Comparison of ENCODE assay signal across 1 cellular context in the genomic region with DNA sequence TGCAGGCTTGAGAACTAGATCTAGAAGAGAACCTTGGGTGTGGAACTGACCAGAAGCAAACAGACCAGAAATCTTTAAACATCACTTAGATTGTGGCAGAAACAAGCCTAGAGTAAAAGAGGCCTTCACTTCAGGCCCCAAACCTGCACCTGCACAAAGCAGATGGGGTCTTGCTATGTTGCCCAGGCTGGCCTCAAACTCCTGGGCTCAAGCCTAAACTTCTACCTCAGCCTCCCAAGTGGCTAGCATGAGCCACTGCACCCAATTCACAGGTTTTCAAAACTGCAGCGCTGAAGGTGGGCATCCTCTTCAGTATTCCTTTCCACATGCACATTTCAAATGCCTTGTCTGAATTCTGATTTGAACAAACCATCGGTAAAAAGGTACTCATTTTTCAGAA.
TF ChIP-seq lines count a peak whose summit lies in the region.

No MANE protein-coding gene starts in this region.

TF ChIP-seq in SK-N-SH, 30 proteins besides CTCF, POLR2A, EP300 and RAD21:
- TF ChIP-seq, protein P1, sequence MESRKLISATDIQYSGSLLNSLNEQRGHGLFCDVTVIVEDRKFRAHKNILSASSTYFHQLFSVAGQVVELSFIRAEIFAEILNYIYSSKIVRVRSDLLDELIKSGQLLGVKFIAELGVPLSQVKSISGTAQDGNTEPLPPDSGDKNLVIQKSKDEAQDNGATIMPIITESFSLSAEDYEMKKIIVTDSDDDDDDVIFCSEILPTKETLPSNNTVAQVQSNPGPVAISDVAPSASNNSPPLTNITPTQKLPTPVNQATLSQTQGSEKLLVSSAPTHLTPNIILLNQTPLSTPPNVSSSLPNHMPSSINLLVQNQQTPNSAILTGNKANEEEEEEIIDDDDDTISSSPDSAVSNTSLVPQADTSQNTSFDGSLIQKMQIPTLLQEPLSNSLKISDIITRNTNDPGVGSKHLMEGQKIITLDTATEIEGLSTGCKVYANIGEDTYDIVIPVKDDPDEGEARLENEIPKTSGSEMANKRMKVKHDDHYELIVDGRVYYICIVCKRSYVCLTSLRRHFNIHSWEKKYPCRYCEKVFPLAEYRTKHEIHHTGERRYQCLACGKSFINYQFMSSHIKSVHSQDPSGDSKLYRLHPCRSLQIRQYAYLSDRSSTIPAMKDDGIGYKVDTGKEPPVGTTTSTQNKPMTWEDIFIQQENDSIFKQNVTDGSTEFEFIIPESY (IDR thresholded peaks at IDR 0.05; ENCODE audit: borderline replicate concordance, low read depth), result no peak
- TF ChIP-seq, protein P2, sequence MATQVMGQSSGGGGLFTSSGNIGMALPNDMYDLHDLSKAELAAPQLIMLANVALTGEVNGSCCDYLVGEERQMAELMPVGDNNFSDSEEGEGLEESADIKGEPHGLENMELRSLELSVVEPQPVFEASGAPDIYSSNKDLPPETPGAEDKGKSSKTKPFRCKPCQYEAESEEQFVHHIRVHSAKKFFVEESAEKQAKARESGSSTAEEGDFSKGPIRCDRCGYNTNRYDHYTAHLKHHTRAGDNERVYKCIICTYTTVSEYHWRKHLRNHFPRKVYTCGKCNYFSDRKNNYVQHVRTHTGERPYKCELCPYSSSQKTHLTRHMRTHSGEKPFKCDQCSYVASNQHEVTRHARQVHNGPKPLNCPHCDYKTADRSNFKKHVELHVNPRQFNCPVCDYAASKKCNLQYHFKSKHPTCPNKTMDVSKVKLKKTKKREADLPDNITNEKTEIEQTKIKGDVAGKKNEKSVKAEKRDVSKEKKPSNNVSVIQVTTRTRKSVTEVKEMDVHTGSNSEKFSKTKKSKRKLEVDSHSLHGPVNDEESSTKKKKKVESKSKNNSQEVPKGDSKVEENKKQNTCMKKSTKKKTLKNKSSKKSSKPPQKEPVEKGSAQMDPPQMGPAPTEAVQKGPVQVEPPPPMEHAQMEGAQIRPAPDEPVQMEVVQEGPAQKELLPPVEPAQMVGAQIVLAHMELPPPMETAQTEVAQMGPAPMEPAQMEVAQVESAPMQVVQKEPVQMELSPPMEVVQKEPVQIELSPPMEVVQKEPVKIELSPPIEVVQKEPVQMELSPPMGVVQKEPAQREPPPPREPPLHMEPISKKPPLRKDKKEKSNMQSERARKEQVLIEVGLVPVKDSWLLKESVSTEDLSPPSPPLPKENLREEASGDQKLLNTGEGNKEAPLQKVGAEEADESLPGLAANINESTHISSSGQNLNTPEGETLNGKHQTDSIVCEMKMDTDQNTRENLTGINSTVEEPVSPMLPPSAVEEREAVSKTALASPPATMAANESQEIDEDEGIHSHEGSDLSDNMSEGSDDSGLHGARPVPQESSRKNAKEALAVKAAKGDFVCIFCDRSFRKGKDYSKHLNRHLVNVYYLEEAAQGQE (IDR thresholded peaks at IDR 0.05; ENCODE audit: low read depth, low read length), result no peak
